In the genomic region with DNA sequence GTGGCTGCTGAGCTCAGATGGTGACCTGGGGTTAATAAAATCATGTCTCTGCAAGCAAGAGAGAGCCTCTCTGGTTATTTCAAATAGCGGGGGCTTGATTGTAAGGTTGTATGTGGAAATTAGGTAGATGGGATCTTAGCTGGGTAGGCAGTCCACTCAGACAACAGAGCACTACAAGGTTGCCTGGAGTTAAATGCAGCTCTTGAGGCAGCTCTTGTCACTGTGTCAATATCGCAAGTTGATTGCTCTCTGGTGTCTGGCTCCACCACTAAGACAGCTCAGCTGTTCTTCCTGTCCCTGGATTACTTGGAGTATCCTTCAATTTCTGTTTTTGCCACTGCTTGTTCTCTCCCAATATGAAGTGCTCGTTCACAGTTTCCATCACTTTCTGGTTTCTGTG, we compare ENCODE assay signal across 1 cellular context.
TF ChIP-seq lines count a peak whose summit lies in the region.

No MANE protein-coding gene starts in this region.

TF ChIP-seq in HepG2, 621 proteins besides CTCF, POLR2A, EP300 and RAD21 (continued from another document):
- TF ChIP-seq, protein P1, sequence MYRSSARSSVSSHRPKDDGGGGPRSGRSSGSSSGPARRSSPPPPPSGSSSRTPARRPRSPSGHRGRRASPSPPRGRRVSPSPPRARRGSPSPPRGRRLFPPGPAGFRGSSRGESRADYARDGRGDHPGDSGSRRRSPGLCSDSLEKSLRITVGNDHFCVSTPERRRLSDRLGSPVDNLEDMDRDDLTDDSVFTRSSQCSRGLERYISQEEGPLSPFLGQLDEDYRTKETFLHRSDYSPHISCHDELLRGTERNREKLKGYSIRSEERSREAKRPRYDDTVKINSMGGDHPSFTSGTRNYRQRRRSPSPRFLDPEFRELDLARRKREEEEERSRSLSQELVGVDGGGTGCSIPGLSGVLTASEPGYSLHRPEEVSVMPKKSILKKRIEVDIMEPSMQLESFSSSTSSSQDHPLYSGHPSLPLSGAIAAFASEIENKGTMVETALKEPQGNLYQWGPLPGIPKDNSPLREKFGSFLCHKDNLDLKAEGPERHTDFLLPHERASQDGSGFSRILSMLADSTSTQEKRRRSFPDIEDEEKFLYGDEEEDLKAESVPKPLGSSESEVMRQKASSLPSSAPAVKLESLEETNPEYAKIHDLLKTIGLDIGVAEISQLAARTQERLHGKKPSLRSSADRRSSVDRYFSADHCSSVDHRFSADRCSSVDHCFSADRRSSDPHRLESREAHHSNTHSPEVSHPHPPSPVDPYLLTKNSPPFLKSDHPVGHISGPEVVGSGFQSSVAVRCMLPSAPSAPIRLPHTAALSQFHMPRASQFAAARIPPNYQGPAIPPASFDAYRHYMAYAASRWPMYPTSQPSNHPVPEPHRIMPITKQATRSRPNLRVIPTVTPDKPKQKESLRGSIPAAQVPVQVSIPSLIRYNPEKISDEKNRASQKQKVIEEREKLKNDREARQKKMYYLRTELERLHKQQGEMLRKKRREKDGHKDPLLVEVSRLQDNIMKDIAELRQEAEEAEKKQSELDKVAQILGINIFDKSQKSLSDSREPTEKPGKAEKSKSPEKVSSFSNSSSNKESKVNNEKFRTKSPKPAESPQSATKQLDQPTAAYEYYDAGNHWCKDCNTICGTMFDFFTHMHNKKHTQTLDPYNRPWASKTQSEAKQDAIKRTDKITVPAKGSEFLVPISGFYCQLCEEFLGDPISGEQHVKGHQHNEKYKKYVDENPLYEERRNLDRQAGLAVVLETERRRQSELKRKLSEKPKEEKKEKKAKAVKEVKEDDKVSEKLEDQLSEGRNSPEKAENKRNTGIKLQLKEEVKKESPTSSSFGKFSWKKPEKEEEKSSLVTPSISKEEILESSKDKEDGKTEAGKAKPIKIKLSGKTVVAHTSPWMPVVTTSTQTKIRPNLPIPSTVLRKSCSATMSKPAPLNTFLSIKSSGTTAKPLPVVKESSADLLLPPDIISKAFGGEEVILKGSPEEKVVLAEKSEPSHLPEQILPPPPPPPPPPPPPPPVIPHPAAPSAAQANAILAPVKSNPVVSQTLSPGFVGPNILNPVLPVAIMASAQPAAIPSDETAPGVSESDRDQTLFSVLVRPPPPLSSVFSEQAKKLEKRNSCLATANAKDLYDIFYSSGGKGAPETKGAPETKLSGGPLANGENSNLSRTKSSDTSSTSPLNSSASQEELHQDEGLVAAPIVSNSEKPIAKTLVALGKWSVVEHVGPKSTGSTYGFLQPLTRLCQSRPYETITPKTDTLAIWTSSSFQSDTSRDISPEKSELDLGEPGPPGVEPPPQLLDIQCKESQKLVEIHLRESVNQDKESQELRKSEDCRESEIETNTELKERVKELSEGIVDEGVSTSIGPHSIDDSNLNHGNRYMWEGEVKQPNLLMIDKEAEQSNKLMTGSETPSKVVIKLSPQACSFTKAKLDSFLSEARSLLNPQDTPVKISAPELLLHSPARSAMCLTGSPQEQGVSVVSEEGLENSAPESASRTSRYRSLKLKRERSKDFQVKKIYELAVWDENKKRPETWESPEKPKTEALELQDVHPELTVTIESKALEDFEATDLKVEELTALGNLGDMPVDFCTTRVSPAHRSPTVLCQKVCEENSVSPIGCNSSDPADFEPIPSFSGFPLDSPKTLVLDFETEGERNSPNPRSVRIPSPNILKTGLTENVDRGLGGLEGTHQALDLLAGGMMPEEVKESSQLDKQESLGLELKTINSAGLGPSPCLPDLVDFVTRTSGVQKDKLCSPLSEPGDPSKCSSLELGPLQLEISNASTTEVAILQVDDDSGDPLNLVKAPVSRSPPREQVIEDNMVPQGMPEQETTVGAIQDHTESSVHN (CRISPR knock-in tag; IDR thresholded peaks at IDR 0.05): no peak
- TF ChIP-seq ZNF234 (CRISPR knock-in tag; conservative IDR thresholded peaks at IDR 0.05) (no peak), POLR2G (IDR thresholded peaks at IDR 0.05; ENCODE audit: low read depth, low read length) (no peak), KDM1A (CRISPR knock-in tag; IDR thresholded peaks at IDR 0.05) (no peak), ZNF782 (CRISPR knock-in tag; IDR thresholded peaks at IDR 0.05; ENCODE audit: borderline replicate concordance) (no peak), ZNF235 (CRISPR knock-in tag; IDR thresholded peaks at IDR 0.05; ENCODE audit: borderline replicate concordance) (no peak), ZNF879 (CRISPR knock-in tag; IDR thresholded peaks at IDR 0.05) (no peak), ZNF703 (CRISPR knock-in tag; IDR thresholded peaks at IDR 0.05; ENCODE audit: borderline replicate concordance) (no peak), ZBTB14 (CRISPR knock-in tag; IDR thresholded peaks at IDR 0.05) (no peak), MAFG (CRISPR knock-in tag; IDR thresholded peaks at IDR 0.05) (no peak), ZNF263 (CRISPR knock-in tag; IDR thresholded peaks at IDR 0.05) (no peak), IKZF4 (CRISPR knock-in tag; IDR thresholded peaks at IDR 0.05; ENCODE audit: borderline replicate concordance, low read depth, not compliant biosample characterization) (no peak), ATF1 (CRISPR knock-in tag; IDR thresholded peaks at IDR 0.05) (no peak)
